ENCODE assay signal across 8 cellular contexts in genomic region chr15:63601727-63602185, GRCh38. TPM values are rescaled to one million over a fixed set of nuclear protein-coding genes. Genes with fewer than 3 reads are reported as not detected.
DNase-seq lines count a peak whose midpoint lies in the region; ATAC-seq, FAIRE-seq and TF ChIP-seq lines count a peak whose summit lies in the region.

No MANE protein-coding gene starts in this region.

- H4K5ac ChIP-seq in mesendoderm (ENCODE audit: low read length): no peak overlapping the region

- intact Hi-C loops in vagina (cut with DNase I): loop anchor here (10.0 kb wide), 1 partner anchor 117 kb away; no protein-coding TSS in a partner anchor

- H3K4me2 ChIP-seq in mesendoderm (ENCODE audit: low read length): peak overlapping the region; percentile 97

- ATAC-seq in GM18517 (IDR thresholded peaks at IDR 0.05; ENCODE audit: unreplicated experiment) (no peak), GM21528 (IDR thresholded peaks at IDR 0.05; ENCODE audit: low FRiP score, unreplicated experiment) (no peak)

- peak overlapping the region; percentile 95 for H3K56ac ChIP-seq in mesendoderm (ENCODE audit: low read length)

- H3K18ac ChIP-seq in mesendoderm (ENCODE audit: low read length): no peak overlapping the region

- DNase-seq in GM19239 (ENCODE audit: insufficient read length, low spot score) (no peak), NCI-H2081 treated with DMSO at 0.1 percent for 48 hours (lab: John Stamatoyannopoulos, UW) (peak; percentile 29), mesendoderm (no peak), vagina (ENCODE audit: extremely low spot score in 2 of 2) (no peak), dermis blood vessel endothelial cell (no peak)

- peak overlapping the region; percentile 85 for H3K9ac ChIP-seq in mesendoderm (ENCODE audit: low read length)

- no peak overlapping the region for H2BK120ac ChIP-seq in mesendoderm (ENCODE audit: low read depth, low read length)

- no peaks in the 10 kb centered on the region for H3K79me1 ChIP-seq in mesendoderm (ENCODE audit: low read length)

- peaks cover 0 to 6% (median 0%) of the 10 kb centered on the region in 5 experiments for H3K9me3 Mint-ChIP-seq in brain

- H3K79me2 ChIP-seq in mesendoderm (ENCODE audit: control insufficient read depth, insufficient read depth, low read length): no peaks in the 10 kb centered on the region

- H3K27ac ChIP-seq in mesendoderm (ENCODE audit: low read depth, low read length) (no peak overlapping the region), vagina (peak overlapping the region; percentile 77)

- no peak for TF ChIP-seq POLR2A in vagina (IDR thresholded peaks at IDR 0.05)

- H4K8ac ChIP-seq in mesendoderm (ENCODE audit: low read depth, low read length): no peak overlapping the region

- peak; percentile 54 for FAIRE-seq in GM19239 (lab: Jason Lieb, UNC)

- H3K27me3 ChIP-seq in mesendoderm (ENCODE audit: insufficient read depth, low read length, poor library complexity) (no peaks in the 10 kb centered on the region), vagina (no peaks in the 10 kb centered on the region)

- H3K4ac ChIP-seq in mesendoderm (ENCODE audit: low read depth, low read length): no peak overlapping the region

- no peaks in the 10 kb centered on the region for H3K4me1 ChIP-seq in mesendoderm (ENCODE audit: control insufficient read depth, low read depth, low read length)
- peaks cover 59% of the 10 kb centered on the region for H3K4me1 ChIP-seq in vagina

- peak overlapping the region; percentile 67 to 89 (median 82) for H3K27ac Mint-ChIP-seq in brain

- H2AK5ac ChIP-seq in mesendoderm (ENCODE audit: low read length): no peak overlapping the region

- peaks cover 56% of the 10 kb centered on the region for H3K4me1 Mint-ChIP-seq in brain

- no peak overlapping the region for H2BK5ac ChIP-seq in mesendoderm (ENCODE audit: low read length)

- peak overlapping the region; percentile 68 for H3K4me3 ChIP-seq in mesendoderm (ENCODE audit: low read length)
- peak overlapping the region; percentile 80 to 89 for H3K4me3 ChIP-seq in vagina

- TF ChIP-seq CTCF in brain (conservative IDR thresholded peaks at IDR 0.05) (no peak), vagina (IDR thresholded peaks at IDR 0.05) (no peak)

- peaks cover 4% of the 10 kb centered on the region for H3K27me3 Mint-ChIP-seq in brain

- peak overlapping the region; percentile 92 to 95 (median 94) for H3K4me3 Mint-ChIP-seq in brain

- no CpG with 5 or more reads among the region's 8 CpGs for WGBS in mesendoderm (ENCODE audit: extremely low coverage, insufficient coverage, low lambda C conversion rate)

- H3K36me3 Mint-ChIP-seq in brain: no peaks in the 10 kb centered on the region

- H3K36me3 ChIP-seq in mesendoderm (ENCODE audit: control insufficient read depth, insufficient read depth, low read length) (no peaks in the 10 kb centered on the region), vagina (no peaks in the 10 kb centered on the region)

- no peak overlapping the region for H2BK15ac ChIP-seq in mesendoderm (replicated peaks; ENCODE audit: low read depth)

- H3K9me3 ChIP-seq in vagina: no peaks in the 10 kb centered on the region

- H3K23ac ChIP-seq in mesendoderm (ENCODE audit: low read length): no peak overlapping the region

RNA-seq across cellular contexts. Expression of gene FBXL22, which starts 4.6 kb away (rescaled TPM):
- 1.5 TPM for polyA plus RNA-seq in brain (ENCODE audit: insufficient read depth, low read depth, low replicate concordance)
- polyA plus RNA-seq in mesendoderm (2013, experiment 1 of 2): 0.39 TPM
- 0.42 TPM for polyA plus RNA-seq in mesendoderm (2013, experiment 2 of 2)
- total RNA-seq in vagina (10.1 TPM), dermis blood vessel endothelial cell (0.09 TPM in 1 of 2 replicates, not detected in the other)

Comparison
In these comparisons a context has a peak if more than half of its experiments do, and no peak if none do; other contexts are left out.
1. RNA of gene FBXL22, which starts 4.6 kb away (total RNA-seq): 10.1 TPM in vagina (single experiment); 0.09 TPM in dermis blood vessel endothelial cell; every median in the first group is over 10 times any median in the second.